In the genomic region with DNA sequence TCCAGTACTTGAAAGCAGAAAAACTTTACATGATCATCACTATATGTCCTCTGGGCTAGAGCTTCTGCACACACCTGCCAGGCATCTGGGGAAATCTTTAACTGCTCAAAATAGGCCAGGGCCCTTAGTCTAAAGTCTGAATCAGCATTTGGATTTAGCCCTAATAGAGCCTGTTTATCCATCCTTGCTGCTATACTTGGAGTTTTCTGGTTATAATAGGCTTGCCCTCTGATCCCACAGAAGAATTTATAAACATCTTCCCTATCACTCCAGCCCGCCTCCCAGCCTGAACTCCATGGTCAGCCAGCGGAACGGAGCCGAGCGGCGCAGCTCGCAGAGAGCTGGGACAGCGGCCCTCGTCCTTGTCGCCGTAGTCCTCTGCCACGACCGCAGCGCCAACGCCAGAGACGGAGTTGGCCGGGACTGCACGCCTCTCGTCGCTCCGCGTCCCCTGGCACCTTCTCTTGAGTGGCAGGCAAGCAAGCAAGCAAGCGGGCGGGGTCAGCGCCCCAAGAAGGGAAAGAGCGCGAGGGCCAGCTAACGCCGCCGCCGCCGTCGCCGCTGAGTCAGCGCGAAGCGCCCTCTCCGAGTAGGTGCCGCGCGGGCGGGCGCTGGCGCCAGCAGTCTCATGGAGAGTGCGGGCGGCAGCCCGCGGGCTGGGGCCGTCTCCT, we compare ENCODE assay signal across 1 cellular context.
A peak's percentile ranks its signal among the peaks of the same experiment; 100 is the strongest.
TF ChIP-seq lines count a peak whose summit lies in the region.

No MANE protein-coding gene starts in this region.

TF ChIP-seq in H1, 55 proteins besides CTCF, POLR2A, EP300 and RAD21:
- TF ChIP-seq E2F6 (IDR thresholded peaks at IDR 0.05): peak; percentile 38; the same call in 1 of the 2 replicates
- TF ChIP-seq YY1 (IDR thresholded peaks at IDR 0.05; ENCODE audit: low read depth, low read length): peak; percentile 58
- TF ChIP-seq RBBP5 (IDR thresholded peaks at IDR 0.05; ENCODE audit: borderline replicate concordance, low read depth, low read length): peak; percentile 67; the same call in 1 of the 2 replicates
- peak; percentile 51; the same call in 1 of the 2 replicates for TF ChIP-seq CHD2 (IDR thresholded peaks at IDR 0.05; ENCODE audit: low read length)
- TF ChIP-seq, protein P1, sequence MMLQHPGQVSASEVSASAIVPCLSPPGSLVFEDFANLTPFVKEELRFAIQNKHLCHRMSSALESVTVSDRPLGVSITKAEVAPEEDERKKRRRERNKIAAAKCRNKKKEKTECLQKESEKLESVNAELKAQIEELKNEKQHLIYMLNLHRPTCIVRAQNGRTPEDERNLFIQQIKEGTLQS (IDR thresholded peaks at IDR 0.05; ENCODE audit: insufficient read depth, low read depth, low read length): no peak
- peak; percentile 92 for TF ChIP-seq TBP (IDR thresholded peaks at IDR 0.05; ENCODE audit: low read depth, low read length)
- 0 out of 2 replicates have a peak, but pooled peaks have one; percentile 66 for TF ChIP-seq GABPA (IDR thresholded peaks at IDR 0.05; ENCODE audit: borderline replicate concordance, insufficient read depth, low read length)
- TF ChIP-seq ASH2L (IDR thresholded peaks at IDR 0.05; ENCODE audit: low read length): peak; percentile 77
- peak; percentile 59; the same call in 1 of the 2 replicates for TF ChIP-seq MAX (IDR thresholded peaks at IDR 0.05)
- TF ChIP-seq POLR2AphosphoS5 (IDR thresholded peaks at IDR 0.05; ENCODE audit: low read depth, low read length): no peak
- no peak for TF ChIP-seq SIRT6 (IDR thresholded peaks at IDR 0.05; ENCODE audit: low read length)
- peak; percentile 83 for TF ChIP-seq KDM4A (IDR thresholded peaks at IDR 0.05; ENCODE audit: low read depth, low read length, severe bottlenecking)
- peak; percentile 77 for TF ChIP-seq CREB1 (IDR thresholded peaks at IDR 0.05)
- peak; percentile 70; the same call in 1 of the 2 replicates for TF ChIP-seq MAFK (IDR thresholded peaks at IDR 0.05; ENCODE audit: low read depth, low read length)
- TF ChIP-seq TAF1 (IDR thresholded peaks at IDR 0.05; ENCODE audit: low read depth, low read length): peak; percentile 80
- peak; percentile 89 for TF ChIP-seq BACH1 (IDR thresholded peaks at IDR 0.05; ENCODE audit: low read length)
TF ChIP-seq in H1: peak in this region for 13.
